Comparison of ENCODE assay signal across 8 cellular contexts in the genomic region with DNA sequence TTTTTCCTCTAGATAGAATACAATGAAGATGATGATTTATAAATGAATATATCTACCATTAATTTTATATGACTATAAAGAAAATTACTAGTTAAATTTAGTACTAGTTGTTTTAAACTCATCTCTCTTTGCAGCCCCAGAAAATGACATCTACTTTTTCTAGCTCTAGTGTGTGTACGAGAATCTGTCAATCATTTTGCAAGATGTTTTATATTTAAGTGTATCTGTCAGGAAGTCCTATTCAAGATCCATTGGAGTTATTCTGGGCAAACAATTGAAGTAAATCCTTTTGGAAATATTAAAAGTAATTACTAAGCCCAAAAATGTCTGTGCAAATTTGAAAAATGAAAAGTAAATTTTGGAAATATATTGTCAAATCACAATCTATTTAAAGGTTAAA.
"Had no signal": no experiment of that assay in that cellular context is flagged by ENCODE, and none has a peak within 500 bp of the region (broad histone marks: within the 10 kb centered on the region; RNA-seq: fewer than 3 reads in every experiment).

No MANE protein-coding gene starts in this region.

- H3K36me3 ChIP-seq: HAP-1 had no signal

- H3K27ac ChIP-seq: GM23248, HL-60, KMS-11 had no signal

- FAIRE-seq: HepG2 had no signal

- H2AFZ ChIP-seq: GM23248 had no signal

- H3K4me3 ChIP-seq: GM23248, HAP-1 had no signal

- DNase-seq: GM23248, GOT3, H7, KBM-7 had no signal

- H3K9me3 ChIP-seq: HAP-1 had no signal

- H3K4me2 ChIP-seq: KMS-11 had no signal

- H3K9ac ChIP-seq: GM23248, KMS-11 had no signal
